In genomic region chr12:109232731-109233130, GRCh38 we compare ENCODE assay signal across 25 cellular contexts.
DNase-seq lines count a peak whose midpoint lies in the region; ATAC-seq and TF ChIP-seq lines count a peak whose summit lies in the region.
"Had no signal": no experiment of that assay in that cellular context is flagged by ENCODE, and none has a peak within 500 bp of the region (broad histone marks: within the 10 kb centered on the region; RNA-seq: fewer than 3 reads in every experiment).

No MANE protein-coding gene starts in this region.

- POLR2A ChIA-PET in HEK293T (lab: Yijun Ruan, JAX), result no interaction called here

- peak overlapping the region; percentile 97 for H3K27ac ChIP-seq in cingulate gyrus (ENCODE audit: low read depth, low read length)
- H3K27ac ChIP-seq: C4-2B, GM23248, SJSA1 had no signal

- CTCF ChIA-PET in HEK293T (lab: Yijun Ruan, JAX), result no interaction called here

- ATAC-seq in HG03025 (IDR thresholded peaks at IDR 0.05; ENCODE audit: low FRiP score, unreplicated experiment), result no peak
- ATAC-seq in HG02759 (IDR thresholded peaks at IDR 0.05; ENCODE audit: unreplicated experiment), result no peak
- ATAC-seq: CD8-positive, alpha-beta T cell had no signal

- DNase-seq in inferior parietal cortex (ENCODE audit: extremely low spot score), result peak; percentile 63
- DNase-seq in nucleus accumbens (lab: John Stamatoyannopoulos, UW), result peak in 41 of 56 donors; percentile 4 to 75 (median 37)
- DNase-seq in superior temporal gyrus (ENCODE audit: extremely low spot score), result peak; percentile 83
- DNase-seq in NCI-H446 treated with DMSO at 0.1 percent for 48 hours (lab: John Stamatoyannopoulos, UW), result no peak
- no peak for DNase-seq in HEK293T (ENCODE audit: extremely low spot score)
- DNase-seq: CD8-positive, alpha-beta T cell; DMS79 treated with DMSO at 0.1 percent for 48 hours; GF-D8; GM23248; H7; IMR-90; KG1; MG63; NCI-H1105 treated with DMSO at 0.1 percent for 48 hours; NCI-H2029 treated with DMSO at 0.1 percent for 48 hours; NCI-H2227 treated with DMSO at 0.1 percent for 48 hours; NCI-H510A; NCI-H69; Right ventricle myocardium superior; RPMI8226 had no signal

TF ChIP-seq in HEK293T, 16 proteins besides CTCF, POLR2A, EP300 and RAD21:
- no peak for TF ChIP-seq CTBP1 (IDR thresholded peaks at IDR 0.05; ENCODE audit: borderline replicate concordance)
- no peak for TF ChIP-seq SP1 (IDR thresholded peaks at IDR 0.05)
- TF ChIP-seq L3MBTL2 (conservative IDR thresholded peaks at IDR 0.05), result no peak
- TF ChIP-seq HDGF (IDR thresholded peaks at IDR 0.05; ENCODE audit: borderline replicate concordance), result no peak
- no peak for TF ChIP-seq ZNF384 (IDR thresholded peaks at IDR 0.05)
- TF ChIP-seq LEF1 (IDR thresholded peaks at IDR 0.05; ENCODE audit: borderline replicate concordance), result no peak
- no peak for TF ChIP-seq FOXM1 (IDR thresholded peaks at IDR 0.05; ENCODE audit: borderline replicate concordance)
- no peak for TF ChIP-seq BHLHE40 (IDR thresholded peaks at IDR 0.05; ENCODE audit: borderline replicate concordance)
- no peak for TF ChIP-seq FOXK2 (IDR thresholded peaks at IDR 0.05)
- TF ChIP-seq TARDBP (IDR thresholded peaks at IDR 0.05), result no peak
- no peak for TF ChIP-seq PKNOX1 (IDR thresholded peaks at IDR 0.05)
- TF ChIP-seq ARNT (IDR thresholded peaks at IDR 0.05), result no peak
- TF ChIP-seq SUZ12 (IDR thresholded peaks at IDR 0.05), result no peak
- TF ChIP-seq NFRKB (IDR thresholded peaks at IDR 0.05), result no peak
- TF ChIP-seq ELF4 (IDR thresholded peaks at IDR 0.05), result no peak
- TF ChIP-seq FOXA1 (IDR thresholded peaks at IDR 0.05), result no peak
TF ChIP-seq in HEK293T: peak in this region for 0.

Comparison
In these comparisons a context has a peak if more than half of its experiments do, and no peak if none do; other contexts are left out.
1. DNase-seq: peak in inferior parietal cortex (single experiment), nucleus accumbens (41 of 56) and superior temporal gyrus (single experiment); none in NCI-H446 treated with DMSO at 0.1 percent for 48 hours (single experiment) and HEK293T (single experiment).